14 cellular contexts compared by ENCODE assay signal in the genomic region with DNA sequence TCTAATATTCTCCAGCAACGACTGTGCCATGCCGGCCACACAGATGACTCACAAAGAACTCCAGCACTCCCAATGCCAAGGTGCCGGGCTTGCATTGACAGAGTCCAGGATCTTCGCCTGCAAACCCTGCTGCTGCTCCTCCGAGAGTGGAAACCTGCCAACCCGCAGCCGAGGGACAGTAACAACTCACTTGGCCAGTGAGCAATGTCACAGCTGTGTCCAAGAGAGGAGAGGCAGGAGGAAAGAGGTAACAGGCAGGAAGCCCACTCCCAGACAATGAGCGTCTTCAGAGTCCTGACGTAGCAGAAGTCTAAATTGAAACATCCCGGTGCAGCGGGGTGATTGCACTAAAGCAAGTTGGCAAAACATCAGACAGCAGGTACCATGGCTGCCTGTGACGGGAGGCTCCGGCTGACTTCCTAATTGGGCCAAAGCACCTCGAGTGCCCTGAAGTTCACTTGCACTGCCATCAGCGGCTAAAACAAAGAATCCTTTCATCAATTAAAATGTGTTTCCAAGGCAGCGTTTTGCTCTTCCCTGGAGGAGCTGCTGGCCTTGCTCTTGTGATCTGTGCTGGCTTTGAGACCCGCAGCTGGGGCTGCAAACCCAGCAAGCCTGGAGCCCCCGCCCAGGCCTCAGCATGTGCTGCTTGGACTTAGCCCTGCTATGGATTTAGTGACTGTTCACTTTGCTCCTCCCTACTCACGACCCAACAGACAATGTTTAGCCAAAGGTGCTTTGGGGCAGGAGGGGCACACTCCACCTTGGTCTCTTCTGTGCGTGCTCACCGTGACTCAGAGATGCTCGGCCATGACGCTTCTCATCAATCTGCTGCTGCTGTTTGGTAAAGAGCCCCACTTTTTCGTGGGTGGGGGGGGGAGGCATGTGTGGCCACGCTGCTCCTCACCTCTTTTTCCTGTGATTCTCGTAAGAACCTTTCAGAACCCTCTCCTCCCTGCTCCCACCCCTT. TPM values are rescaled to one million over a fixed set of nuclear protein-coding genes. Genes with fewer than 3 reads are reported as not detected.
DNase-seq lines count a peak whose midpoint lies in the region; TF ChIP-seq lines count a peak whose summit lies in the region.
"Had no signal": no experiment of that assay in that cellular context is flagged by ENCODE, and none has a peak within 500 bp of the region (broad histone marks: within the 10 kb centered on the region; RNA-seq: fewer than 3 reads in every experiment).

No MANE protein-coding gene starts in this region.

- peaks cover 0 to 4% (median 4%) of the 10 kb centered on the region in 3 donors for H3K9me3 ChIP-seq in skeletal muscle tissue (ENCODE audit: control insufficient read depth in 3 of 3, low read length in 3 of 3)

- peaks cover 2 to 12% (median 3%) of the 10 kb centered on the region in 3 donors for H3K36me3 ChIP-seq in skeletal muscle tissue (ENCODE audit: control insufficient read depth in 3 of 3, insufficient read depth in 3 of 3, low read length in 3 of 3)

- no peaks in the 10 kb centered on the region for H3K9me3 Mint-ChIP-seq in MCF 10A (ENCODE audit: unreplicated experiment)
- H3K9me3 Mint-ChIP-seq: natural killer cell treated with Interleukin-12 subunit alpha and Interleukin-12 subunit beta and Interleukin-15 and Interleukin-18, amount 100 ng/mL, for 72 hours had no signal

- peaks cover 3 to 13% (median 7%) of the 10 kb centered on the region in 3 donors for H3K4me1 ChIP-seq in skeletal muscle tissue (ENCODE audit: control insufficient read depth in 3 of 3, insufficient read depth in 3 of 3, low read length in 3 of 3)

- H3K27me3 ChIP-seq in skeletal muscle tissue (ENCODE audit: control insufficient read depth in 3 of 3, insufficient read depth in 3 of 3, low read length in 3 of 3) = no peaks in the 10 kb centered on the region

- CTCF ChIA-PET in MCF 10A (lab: Yijun Ruan, JAX) = no interaction called here

- H3K9ac ChIP-seq in skeletal muscle tissue (ENCODE audit: low read depth in 1 of 3, low read length in 3 of 3) = peak overlapping the region; percentile 14 to 33 (median 30)

- no peak overlapping the region for H3K4me3 Mint-ChIP-seq in MCF 10A (ENCODE audit: unreplicated experiment)
- H3K4me3 Mint-ChIP-seq: natural killer cell treated with Interleukin-12 subunit alpha and Interleukin-12 subunit beta and Interleukin-15 and Interleukin-18, amount 100 ng/mL, for 72 hours had no signal

- peaks cover 37% of the 10 kb centered on the region for H3K36me3 Mint-ChIP-seq in MCF 10A (ENCODE audit: insufficient read depth, unreplicated experiment)

- POLR2A ChIA-PET in MCF 10A (lab: Yijun Ruan, JAX) = no interaction called here

- no TSS peak for BruUV-seq in MCF 10A (replicated peaks; lab: Mats Ljungman, UMichigan)

- no peaks in the 10 kb centered on the region for H3K4me1 Mint-ChIP-seq in MCF 10A (ENCODE audit: insufficient read depth, unreplicated experiment)

- TF ChIP-seq CTCF in MCF 10A (IDR thresholded peaks at IDR 0.05; ENCODE audit: unreplicated experiment) (no peak), foreskin fibroblast (IDR thresholded peaks at IDR 0.05; ENCODE audit: low read depth, low read length) (no peak)

- no peak overlapping the region for H3K27ac Mint-ChIP-seq in MCF 10A (ENCODE audit: low read depth, unreplicated experiment)
- H3K27ac Mint-ChIP-seq: natural killer cell treated with Interleukin-12 subunit alpha and Interleukin-12 subunit beta and Interleukin-15 and Interleukin-18, amount 100 ng/mL, for 72 hours had no signal

- no peaks in the 10 kb centered on the region for H3K27me3 Mint-ChIP-seq in MCF 10A (ENCODE audit: insufficient read depth, unreplicated experiment)
- H3K27me3 Mint-ChIP-seq: natural killer cell treated with Interleukin-12 subunit alpha and Interleukin-12 subunit beta and Interleukin-15 and Interleukin-18, amount 100 ng/mL, for 72 hours had no signal

- no peak overlapping the region for H3K27ac ChIP-seq in skeletal muscle tissue (ENCODE audit: low read depth, low read length)
- H3K27ac ChIP-seq: SK-N-MC had no signal

- H3K4me3 ChIP-seq in skeletal muscle tissue (ENCODE audit: low read length in 3 of 3) (peak overlapping the region; percentile 57 to 68 (median 58)), foreskin fibroblast (ENCODE audit: low read depth in 1 of 2, low read length in 2 of 2) (no peak overlapping the region)
- H3K4me3 ChIP-seq: SK-N-MC had no signal

- intact Hi-C loops in MCF 10A (cut with micrococcal nuclease) = no loop called here

- peak; percentile 31 for DNase-seq in NCI-H1092 (lab: John Stamatoyannopoulos, UW)
- DNase-seq in MCF 10A (ENCODE audit: unreplicated experiment) = peak; percentile 6
- peak in 28 of 51 donors; percentile 5 to 64 (median 20) for DNase-seq in hypothalamus (lab: John Stamatoyannopoulos, UW)
- DNase-seq in SHP77 treated with DMSO at 0.1 percent for 48 hours (lab: John Stamatoyannopoulos, UW) = no peak
- no peak for DNase-seq in foreskin fibroblast
- DNase-seq in middle frontal gyrus (ENCODE audit: extremely low spot score, low spot score) = no peak
- DNase-seq: activated CD4-positive, alpha-beta T cell treated with anti-CD3 and anti-CD28 coated beads for 48 hours; activated naive CD4-positive, alpha-beta T cell treated with anti-CD3 and anti-CD28 coated beads, Interleukin-2, amount 50 U/mL, for 16 hours; DMS53; effector CD8-positive, alpha-beta T cell; NCI-H345 had no signal

RNA-seq across cellular contexts. Expression of gene DCTD, which starts 36.5 kb away (rescaled TPM):
- total RNA-seq in MCF 10A (2022) = 168 and 180 TPM in 2 replicates
- total RNA-seq in skeletal muscle tissue = 48.5 TPM

Comparison
In these comparisons a context has a peak if more than half of its experiments do, and no peak if none do; other contexts are left out.
1. DNase-seq: peak in NCI-H1092 (single experiment), MCF 10A (single experiment) and hypothalamus (28 of 51); none in SHP77 treated with DMSO at 0.1 percent for 48 hours (single experiment), foreskin fibroblast (0 of 2) and middle frontal gyrus (single experiment).
2. H3K4me3 ChIP-seq: peak in skeletal muscle tissue (3 of 3); none in foreskin fibroblast (0 of 2).